In the genomic region with DNA sequence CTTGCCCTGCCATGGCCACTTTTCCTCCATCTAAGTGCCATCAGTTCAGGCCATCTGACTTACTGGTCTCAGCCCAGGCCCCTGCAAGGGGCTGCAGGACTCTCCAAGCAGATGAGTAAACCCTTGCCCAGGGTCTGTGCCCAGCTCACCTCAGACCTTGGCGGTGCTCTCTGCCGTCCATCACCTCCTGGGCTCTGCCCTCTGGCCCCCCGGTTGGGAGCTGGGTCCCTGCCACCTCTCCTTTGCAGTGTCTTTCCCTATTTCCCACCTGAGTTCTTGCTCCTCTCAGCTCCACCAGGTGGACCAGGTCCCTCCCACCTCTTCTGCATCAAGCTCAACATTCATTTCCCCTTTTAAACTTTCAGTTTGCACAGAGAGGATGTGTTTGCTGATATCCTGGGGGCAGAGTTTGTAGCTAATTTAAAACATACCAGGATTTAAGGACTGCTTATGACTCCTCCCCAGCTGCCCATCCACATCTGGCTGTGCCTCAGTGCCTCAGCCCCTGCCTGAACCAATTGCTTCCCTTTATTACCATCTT, we compare ENCODE assay signal across 19 cellular contexts.
"Had no signal": no experiment of that assay in that cellular context is flagged by ENCODE, and none has a peak within 500 bp of the region (broad histone marks: within the 10 kb centered on the region; RNA-seq: fewer than 3 reads in every experiment).

No MANE protein-coding gene starts in this region.

- H3K27ac ChIP-seq: body of pancreas, epithelial cell of prostate, suprapubic skin had no signal

- ATAC-seq: activated CD8-positive, alpha-beta memory T cell treated with anti-CD3 and anti-CD28 coated beads, Interleukin-2, amount 10 ng/mL, durations not matched to agents 7 days and 5 days; body of pancreas; effector memory CD8-positive, alpha-beta T cell; left lobe of liver had no signal

- H3K4me1 ChIP-seq: body of pancreas, suprapubic skin had no signal

- H3K27me3 ChIP-seq: body of pancreas had no signal

- H3K36me3 ChIP-seq: suprapubic skin had no signal

- DNase-seq: activated CD4-positive, alpha-beta memory T cell treated with anti-CD3 and anti-CD28 coated beads, Interleukin-2, amount 10 ng/mL, durations not matched to agents 7 days and 5 days; activated CD4-positive, alpha-beta T cell treated with anti-CD3 and anti-CD28 coated beads for 48 hours; activated CD4-positive, CD25-positive, alpha-beta regulatory T cell; activated CD8-positive, alpha-beta memory T cell treated with anti-CD3 and anti-CD28 coated beads, Interleukin-2, amount 10 ng/mL, durations not matched to agents 7 days and 5 days; activated naive CD4-positive, alpha-beta T cell treated with anti-CD3 and anti-CD28 coated beads for 36 hours; body of pancreas; effector memory CD8-positive, alpha-beta T cell; foreskin fibroblast; glutamatergic neuron; hippocampal formation; islet precursor cell; occipital lobe; stimulated activated naive CD8-positive, alpha-beta T cell treated with anti-CD3 and anti-CD28 coated beads, Interleukin-15, amount 100 ng/mL, for 72 hours; T-helper 1 cell; T-helper 9 cell; trophoblast cell had no signal

- H3K9me3 ChIP-seq: body of pancreas, suprapubic skin had no signal

- H3K4me3 ChIP-seq: body of pancreas, suprapubic skin had no signal
